9 cellular contexts compared by ENCODE assay signal in genomic region chr10:123614888-123615287, GRCh38. TPM values are rescaled to one million over a fixed set of nuclear protein-coding genes. Genes with fewer than 3 reads are reported as not detected.
A peak's percentile ranks its signal among the peaks of the same experiment; 100 is the strongest.
DNase-seq lines count a peak whose midpoint lies in the region; ATAC-seq and TF ChIP-seq lines count a peak whose summit lies in the region.
"Had no signal": no experiment of that assay in that cellular context is flagged by ENCODE, and none has a peak within 500 bp of the region (broad histone marks: within the 10 kb centered on the region; RNA-seq: fewer than 3 reads in every experiment).

No MANE protein-coding gene starts in this region.

- no peak overlapping the region for H2AK5ac ChIP-seq in mesenchymal stem cell (ENCODE audit: low read length, severe bottlenecking)

- H2AFZ ChIP-seq in mesenchymal stem cell (ENCODE audit: low read depth, low read length) = no peak overlapping the region
- H2AFZ ChIP-seq: PC-9 had no signal

- H3K27me3 ChIP-seq in lung (ENCODE audit: control insufficient read depth, insufficient read depth) (no peaks in the 10 kb centered on the region), tibial nerve (no peaks in the 10 kb centered on the region), mesenchymal stem cell (ENCODE audit: control insufficient read depth in 1 of 2, insufficient read depth in 1 of 2, low read length in 2 of 2) (peaks cover 0 to 27% of the 10 kb centered on the region in 2 experiments)

- no peak overlapping the region for H3K4me3 Mint-ChIP-seq in T-cell

- peaks cover 0 to 12% (median 5%) of the 10 kb centered on the region in 3 donors for H3K9me3 Mint-ChIP-seq in T-cell

- H3K27me3 Mint-ChIP-seq in T-cell = peaks cover 5 to 8% of the 10 kb centered on the region in 2 donors

- ATAC-seq in T-cell (replicated peaks in 1 of 4) (no peak), lung (ENCODE audit: insufficient read depth, low FRiP score) (no peak), GM18870 (IDR thresholded peaks at IDR 0.05; ENCODE audit: unreplicated experiment) (no peak)

- H2BK12ac ChIP-seq in mesenchymal stem cell (ENCODE audit: low read length in 2 of 2) = no peak overlapping the region

- H3K23ac ChIP-seq in mesenchymal stem cell (ENCODE audit: low read length in 2 of 2) = no peak overlapping the region

- H2BK120ac ChIP-seq in mesenchymal stem cell (ENCODE audit: low read depth, low read length) = no peak overlapping the region

- WGBS in lung, 2 donors = 16 to 20% methylated on average over 12 of the region's 12 CpGs
- 16% methylated on average over 12 of the region's 12 CpGs for WGBS in tibial nerve, 2 donors
- 20% methylated on average over 12 of the region's 12 CpGs for WGBS in mesenchymal stem cell

- H3K4me2 ChIP-seq in mesenchymal stem cell (ENCODE audit: low read length, poor library complexity, severe bottlenecking) = no peak overlapping the region
- H3K4me2 ChIP-seq: PC-9 had no signal

- H3K27ac ChIP-seq in lung (ENCODE audit: low read depth in 1 of 2, low read length in 1 of 2) (no peak overlapping the region), tibial nerve (no peak overlapping the region), mesenchymal stem cell (ENCODE audit: low read length, poor library complexity, severe bottlenecking) (no peak overlapping the region)
- H3K27ac ChIP-seq: PC-9 had no signal

- H4K91ac ChIP-seq in mesenchymal stem cell (ENCODE audit: low read length) = no peak overlapping the region

- H2BK15ac ChIP-seq in mesenchymal stem cell (ENCODE audit: low read depth, poor library complexity, severe bottlenecking) = no peak overlapping the region

- no peak for TF ChIP-seq POLR2A in tibial nerve (IDR thresholded peaks at IDR 0.05)

- no peaks in the 10 kb centered on the region for H3K79me1 ChIP-seq in mesenchymal stem cell (replicated peaks; ENCODE audit: low read length, poor library complexity, severe bottlenecking)

- CTCF ChIA-PET in T-cell (lab: Charles Lee) = interaction anchor here in 1 of 2 donors (0.6 kb wide), 1 partner anchor 56 kb away, joined by 3 read pairs; no protein-coding TSS in a partner anchor

- H3K4ac ChIP-seq in mesenchymal stem cell (ENCODE audit: low read depth in 1 of 2, low read length in 2 of 2) = no peak overlapping the region

- TF ChIP-seq CTCF in lung (IDR thresholded peaks at IDR 0.05; ENCODE audit: control extremely low read depth, extremely low read depth) = no peak
- TF ChIP-seq CTCF in tibial nerve (IDR thresholded peaks at IDR 0.05) = no peak

- TF ChIP-seq EP300 in tibial nerve (IDR thresholded peaks at IDR 0.05) = no peak

- POLR2A ChIA-PET in T-cell (lab: Charles Lee) = interaction anchor here in 1 of 2 donors (0.6 kb wide), 1 partner anchor 51 kb away, joined by 6 read pairs; no protein-coding TSS in a partner anchor

- H3K4me1 Mint-ChIP-seq in T-cell = no peaks in the 10 kb centered on the region

- H3K9me3 ChIP-seq in lung (ENCODE audit: control insufficient read depth in 2 of 2, insufficient read depth in 1 of 2, low read length in 1 of 2) (peaks cover 0 to 4% of the 10 kb centered on the region in 2 donors), tibial nerve (no peaks in the 10 kb centered on the region), mesenchymal stem cell (ENCODE audit: control insufficient read depth, low read length) (peaks cover 3% of the 10 kb centered on the region)

- H4K8ac ChIP-seq in mesenchymal stem cell (ENCODE audit: low read length) = no peak overlapping the region

- no peaks in the 10 kb centered on the region for H3K36me3 ChIP-seq in lung (ENCODE audit: control insufficient read depth in 2 of 2, insufficient read depth in 2 of 2, low read length in 2 of 2)
- no peaks in the 10 kb centered on the region for H3K36me3 ChIP-seq in tibial nerve
- no peaks in the 10 kb centered on the region for H3K36me3 ChIP-seq in mesenchymal stem cell (ENCODE audit: control insufficient read depth in 1 of 2, insufficient read depth in 2 of 2, low read depth in 1 of 2, low read length in 2 of 2)

- DNase-seq in DMS53 (lab: John Stamatoyannopoulos, UW) (peak; percentile 50), DMS53 treated with DMSO at 0.1 percent for 48 hours (lab: John Stamatoyannopoulos, UW; ENCODE audit: unreplicated experiment) (no peak), T-cell (peak in 21 of 34 experiments; percentile 4 to 34 (median 18)), cerebellar cortex (ENCODE audit: low spot score) (peak; percentile 5), lung (ENCODE audit: low spot score) (peak; percentile 59), tibial nerve (ENCODE audit: low spot score in 2 of 2) (peak; percentile 41 to 72), mesenchymal stem cell (no peak)

- H2BK5ac ChIP-seq in mesenchymal stem cell (ENCODE audit: low read depth, low read length, poor library complexity, severe bottlenecking) = no peak overlapping the region

- no peaks in the 10 kb centered on the region for H3K36me3 Mint-ChIP-seq in T-cell

- no peak overlapping the region for H3K18ac ChIP-seq in mesenchymal stem cell (ENCODE audit: low read depth in 1 of 2, low read length in 2 of 2)

- H3K4me1 ChIP-seq in lung (ENCODE audit: control insufficient read depth in 2 of 2, insufficient read depth in 2 of 2, low read length in 2 of 2) = no peaks in the 10 kb centered on the region
- H3K4me1 ChIP-seq in tibial nerve = no peaks in the 10 kb centered on the region
- H3K4me1 ChIP-seq in mesenchymal stem cell (ENCODE audit: control insufficient read depth, insufficient read depth, low read depth, low read length) = no peaks in the 10 kb centered on the region

- no peak overlapping the region for H3K27ac Mint-ChIP-seq in T-cell

- H3K4me3 ChIP-seq in lung = no peak overlapping the region
- H3K4me3 ChIP-seq in tibial nerve = no peak overlapping the region
- no peak overlapping the region for H3K4me3 ChIP-seq in mesenchymal stem cell (ENCODE audit: insufficient read depth in 1 of 2, low read depth in 1 of 2, low read length in 2 of 2)
- H3K4me3 ChIP-seq: PC-9 had no signal

- H3K14ac ChIP-seq in mesenchymal stem cell (ENCODE audit: low read length in 2 of 2) = no peak overlapping the region

- no peak overlapping the region for H3K9ac ChIP-seq in mesenchymal stem cell (ENCODE audit: low read length)

RNA-seq across cellular contexts. Expression of gene GPR26, which starts 51.3 kb away (rescaled TPM):
- total RNA-seq in T-cell (not detected), lung (not detected), tibial nerve (not detected)
- polyA plus RNA-seq in lung = not detected
- not detected for polyA plus RNA-seq in mesenchymal stem cell (2013, experiment 1 of 2)
- polyA plus RNA-seq in mesenchymal stem cell (2013, experiment 2 of 2) = not detected
- total RNA-seq: PC-9 had no signal

Comparison
In these comparisons a context has a peak if more than half of its experiments do, and no peak if none do; other contexts are left out.
1. DNase-seq: peak in DMS53 (single experiment), T-cell (21 of 34), cerebellar cortex (single experiment), lung (single experiment) and tibial nerve (2 of 2); none in DMS53 treated with DMSO at 0.1 percent for 48 hours (single experiment) and mesenchymal stem cell (single experiment).